In genomic region chr19:52171321-52172169, GRCh38 we compare ENCODE assay signal across 8 cellular contexts. TPM values are rescaled to one million over a fixed set of nuclear protein-coding genes. Genes with fewer than 3 reads are reported as not detected.
DNase-seq lines count a peak whose midpoint lies in the region; ATAC-seq, FAIRE-seq and TF ChIP-seq lines count a peak whose summit lies in the region.

ZNF836 (minus strand) TSS chr19:52171621; CDS start chr19:52168072, 3,549 bp downstream.

- CTCF ChIA-PET in activated CD4-positive, alpha-beta T cell treated with anti-CD3 and anti-CD28 coated beads, Interleukin-2, amount 10 ng/mL, durations not matched to agents 7 days and 5 days (lab: Charles Lee) = interaction anchor here (0.9 to 1.6 kb wide), 2 partner anchors 10 to 18 kb away, joined by 3 to 4 read pairs; partner anchors contain the start of gene PPP2R1A
- CTCF ChIA-PET in HepG2 (lab: Yijun Ruan, JAX; ENCODE audit: low intra/inter-chr PET ratio, low total read pairs) = no interaction called here

- WGBS in HepG2 (ENCODE audit: low lambda C conversion rate) = 9% methylated on average over 33 of the region's 37 CpGs

- peak within 1 kb of the TSS; percentile 97 for H2AFZ ChIP-seq in HepG2 (ENCODE audit: low read length)

- ATAC-seq in HG03139 (IDR thresholded peaks at IDR 0.05; ENCODE audit: unreplicated experiment) (peak; percentile 73), HepG2 (peak; percentile 93), GM19351 (IDR thresholded peaks at IDR 0.05; ENCODE audit: unreplicated experiment) (no peak)

- no peak for TF ChIP-seq RAD21 in HepG2 (CRISPR knock-in tag; IDR thresholded peaks at IDR 0.05)

- no peaks in the 10 kb centered on the region for H3K27me3 Mint-ChIP-seq in activated CD4-positive, alpha-beta T cell treated with anti-CD3 and anti-CD28 coated beads, Interleukin-2, amount 10 ng/mL, durations not matched to agents 7 days and 5 days
- H3K27me3 Mint-ChIP-seq in dendritic cell treated with granulocyte-macrophage colony-stimulating factor and Interleukin-4, amounts not matched to agents 40 ng/mL and 50 ng/mL, for 4 days = peaks cover 5% of the 10 kb centered on the region

- H3K4me2 ChIP-seq in HepG2 (ENCODE audit: low read depth, low read length) = peak within 1 kb of the TSS; percentile 77

- TF ChIP-seq CTCF in GM12875 (IDR thresholded peaks at IDR 0.05; ENCODE audit: borderline replicate concordance, insufficient read depth, low read depth, low read length) = no peak
- no peak for TF ChIP-seq CTCF in HepG2 (CRISPR knock-in tag; IDR thresholded peaks at IDR 0.05)

- H3K79me2 ChIP-seq in HepG2 (ENCODE audit: insufficient read depth, low read length) = no peaks in the 10 kb centered on the region

- peaks cover 32% of the 10 kb centered on the region for H3K9me3 Mint-ChIP-seq in activated CD4-positive, alpha-beta T cell treated with anti-CD3 and anti-CD28 coated beads, Interleukin-2, amount 10 ng/mL, durations not matched to agents 7 days and 5 days
- H3K9me3 Mint-ChIP-seq in dendritic cell treated with granulocyte-macrophage colony-stimulating factor and Interleukin-4, amounts not matched to agents 40 ng/mL and 50 ng/mL, for 4 days = peaks cover 8% of the 10 kb centered on the region

- H3K9ac ChIP-seq in HepG2 (ENCODE audit: insufficient read depth, low read depth, low read length) = peak within 1 kb of the TSS; percentile 71

- peak within 1 kb of the TSS; percentile 93 for H3K27ac Mint-ChIP-seq in activated CD4-positive, alpha-beta T cell treated with anti-CD3 and anti-CD28 coated beads, Interleukin-2, amount 10 ng/mL, durations not matched to agents 7 days and 5 days
- H3K27ac Mint-ChIP-seq in dendritic cell treated with granulocyte-macrophage colony-stimulating factor and Interleukin-4, amounts not matched to agents 40 ng/mL and 50 ng/mL, for 4 days = peak within 1 kb of the TSS; percentile 94

- POLR2A ChIA-PET in activated CD4-positive, alpha-beta T cell treated with anti-CD3 and anti-CD28 coated beads, Interleukin-2, amount 10 ng/mL, durations not matched to agents 7 days and 5 days (lab: Charles Lee) = interaction anchor here (0.6 to 1.0 kb wide), 2 partner anchors 18 to 69 kb away, joined by 3 read pairs; partner anchors contain the start of gene PPP2R1A
- POLR2A ChIA-PET in HepG2 (lab: Yijun Ruan, JAX) = interaction anchor here (1.9 to 3.1 kb wide), 3 partner anchors 18 to 32 kb away, joined by 4 to 26 read pairs (median 8); partner anchors contain the start of genes PPP2R1A and ZNF616

- DNase-seq in NCI-H69 (lab: John Stamatoyannopoulos, UW) = peak; percentile 90
- DNase-seq in activated CD4-positive, alpha-beta T cell treated with anti-CD3 and anti-CD28 coated beads, Interleukin-2, amount 10 ng/mL, durations not matched to agents 7 days and 5 days = peak; percentile 95
- DNase-seq in HepG2 (ENCODE audit: low spot score) = peak; percentile 56
- peak; percentile 88 for DNase-seq in stimulated activated CD4-positive, alpha-beta T cell treated with anti-CD3 and anti-CD28 coated beads, Interleukin-2, amount 100 ng/mL, for 4 hours (ENCODE audit: low read depth)

- H3K4me3 Mint-ChIP-seq in activated CD4-positive, alpha-beta T cell treated with anti-CD3 and anti-CD28 coated beads, Interleukin-2, amount 10 ng/mL, durations not matched to agents 7 days and 5 days = peak within 1 kb of the TSS; percentile 83
- H3K4me3 Mint-ChIP-seq in dendritic cell treated with granulocyte-macrophage colony-stimulating factor and Interleukin-4, amounts not matched to agents 40 ng/mL and 50 ng/mL, for 4 days = peak within 1 kb of the TSS; percentile 87

- TF ChIP-seq POLR2A in HepG2 (IDR thresholded peaks at IDR 0.05; ENCODE audit: insufficient read depth in 1 of 2, low read depth in 2 of 2, low read length in 2 of 2) = peak; percentile 30 to 34; a peak in 3 of 4 replicates

- no peaks in the 10 kb centered on the region for H4K20me1 ChIP-seq in HepG2 (ENCODE audit: insufficient read depth, low read length)

- TF ChIP-seq EP300 in HepG2 (IDR thresholded peaks at IDR 0.05; ENCODE audit: low read depth in 2 of 2, low read length in 2 of 2) (no peak), HepG2 (CRISPR knock-in tag; IDR thresholded peaks at IDR 0.05; ENCODE audit: borderline replicate concordance) (no peak)

- peak; percentile 59 for FAIRE-seq in HepG2 (lab: Jason Lieb, UNC)

- peaks cover 29% of the 10 kb centered on the region for H3K4me1 Mint-ChIP-seq in activated CD4-positive, alpha-beta T cell treated with anti-CD3 and anti-CD28 coated beads, Interleukin-2, amount 10 ng/mL, durations not matched to agents 7 days and 5 days
- peaks cover 15% of the 10 kb centered on the region for H3K4me1 Mint-ChIP-seq in dendritic cell treated with granulocyte-macrophage colony-stimulating factor and Interleukin-4, amounts not matched to agents 40 ng/mL and 50 ng/mL, for 4 days (ENCODE audit: low read depth)

- H3K36me3 ChIP-seq in HepG2 (replicated peaks in 1 of 2; ENCODE audit: control insufficient read depth in 1 of 2, insufficient read depth in 2 of 2, low read length in 2 of 2) = peaks cover 0 to 6% of the 10 kb centered on the region in 2 experiments; a peak in 2 of 5 replicates

- peak within 1 kb of the TSS; percentile 52 for H3K27ac ChIP-seq in HepG2 (ENCODE audit: extremely low read length, insufficient read depth, low read length)

- H3K36me3 Mint-ChIP-seq in activated CD4-positive, alpha-beta T cell treated with anti-CD3 and anti-CD28 coated beads, Interleukin-2, amount 10 ng/mL, durations not matched to agents 7 days and 5 days (ENCODE audit: low read depth) = peaks cover 51% of the 10 kb centered on the region
- H3K36me3 Mint-ChIP-seq in dendritic cell treated with granulocyte-macrophage colony-stimulating factor and Interleukin-4, amounts not matched to agents 40 ng/mL and 50 ng/mL, for 4 days (ENCODE audit: low read depth) = peaks cover 43% of the 10 kb centered on the region

- H3K27me3 ChIP-seq in HepG2 (ENCODE audit: control insufficient read depth in 1 of 2, insufficient read depth in 2 of 2, low read length in 2 of 2) = no peaks in the 10 kb centered on the region; a peak in 1 of 5 replicates

- H3K9me3 ChIP-seq in HepG2 (ENCODE audit: low read length) = no peaks in the 10 kb centered on the region

- TSS peak; percentile 86 for BruUV-seq in HepG2 (replicated peaks; lab: Mats Ljungman, UMichigan)

- intact Hi-C loops in dendritic cell treated with granulocyte-macrophage colony-stimulating factor and Interleukin-4, amounts not matched to agents 40 ng/mL and 50 ng/mL, for 4 days (cut with micrococcal nuclease) = no loop called here
- intact Hi-C loops in HepG2 (cut with micrococcal nuclease; ENCODE audit: unreplicated experiment) = loop anchor here (1.0 kb wide), 1 partner anchor 18 kb away; no protein-coding TSS in a partner anchor

- H3K4me1 ChIP-seq in HepG2 (ENCODE audit: insufficient read depth, low read length) = peaks cover 20% of the 10 kb centered on the region

- in situ Hi-C loops in HepG2 (cut with HindIII; ENCODE audit: extremely low pct_ligation_motif_present, low pct_unique_long_range_greater_than_20kb) = no loop called here

- H3K4me3 ChIP-seq in GM12875 (ENCODE audit: low read depth, low read length) (peak within 1 kb of the TSS; percentile 89), HepG2 (replicated peaks in 1 of 3; ENCODE audit: insufficient read depth in 1 of 3, low read depth in 2 of 3, low read length in 3 of 3) (peak within 1 kb of the TSS; percentile 61 to 88 (median 83))

TF ChIP-seq in HepG2, 621 proteins besides CTCF, POLR2A, EP300 and RAD21 (continues in another document):
- TF ChIP-seq ZFP36L1 (CRISPR knock-in tag; IDR thresholded peaks at IDR 0.05) (no peak), ZBTB37 (CRISPR knock-in tag; IDR thresholded peaks at IDR 0.05) (no peak), GABPB1 (CRISPR knock-in tag; IDR thresholded peaks at IDR 0.05) (peak; percentile 78), NR2F6 (IDR thresholded peaks at IDR 0.05) (no peak), NR2F6 (CRISPR knock-in tag; IDR thresholded peaks at IDR 0.05) (no peak)

RNA-seq across cellular contexts. Expression of gene ZNF836, which starts in this region (rescaled TPM):
- total RNA-seq in activated CD4-positive, alpha-beta T cell treated with anti-CD3 and anti-CD28 coated beads, Interleukin-2, amount 10 ng/mL, durations not matched to agents 7 days and 5 days = 10 to 100 TPM; 21.7 to 23.5 TPM
- total RNA-seq in HepG2 (2016; rRNA removed; fragmentation: Illumina TruSeq; extraction: Trizol) = 5.3 and 5.8 TPM in 2 replicates
- 0.40 and 0.44 TPM in 2 replicates for total RNA-seq in HepG2 (2016; cell fraction: cytosol; rRNA removed; fragmentation: Illumina TruSeq; extraction: Trizol; ENCODE audit: low read depth)
- 6.1 and 6.2 TPM in 2 replicates for total RNA-seq in HepG2 (2016; cell fraction: insoluble cytoplasmic fraction; rRNA removed; fragmentation: Illumina TruSeq; extraction: Trizol)
- 2.5 and 5.1 TPM in 2 replicates for total RNA-seq in HepG2 (2016; cell fraction: membrane; rRNA removed; fragmentation: Illumina TruSeq; extraction: Trizol)
- 3.3 and 6.3 TPM in 2 replicates for total RNA-seq in HepG2 (2016; cell fraction: nucleus; rRNA removed; fragmentation: Illumina TruSeq; extraction: Trizol)
- 1.6 and 1.7 TPM in 2 replicates for polyA plus RNA-seq in HepG2 (2011; rRNA removed)
- polyA plus RNA-seq in HepG2 (2011; cell fraction: cytosol; rRNA removed) = 1.2 and 1.4 TPM in 2 replicates
- 4.9 and 5.3 TPM in 2 replicates for polyA plus RNA-seq in HepG2 (2011; cell fraction: nucleus; rRNA removed)
- 5.1 and 5.7 TPM in 2 replicates for polyA plus RNA-seq in HepG2 (2012)
- 1.4 TPM in 2 replicates for polyA plus RNA-seq in HepG2 (2016; cell fraction: cytosol; fragmentation: Illumina TruSeq; extraction: Trizol; ENCODE audit: low read depth)
- polyA plus RNA-seq in HepG2 (2016; cell fraction: insoluble cytoplasmic fraction; fragmentation: Illumina TruSeq; extraction: Trizol; ENCODE audit: low read depth) = 4.1 and 4.7 TPM in 2 replicates
- polyA plus RNA-seq in HepG2 (2016; cell fraction: membrane; fragmentation: Illumina TruSeq; extraction: Trizol; ENCODE audit: low read depth) = 1.8 and 1.9 TPM in 2 replicates
- 7.2 and 10.4 TPM in 2 replicates for polyA plus RNA-seq in HepG2 (2016; cell fraction: nucleus; fragmentation: Illumina TruSeq; extraction: Trizol; ENCODE audit: insufficient read depth, low read depth)
- polyA minus RNA-seq in HepG2 (2011; rRNA and poly(A)+ RNA removed; ENCODE audit: low replicate concordance) = 2.0 and 3.9 TPM in 2 replicates
- 3.2 and 4.6 TPM in 2 replicates for polyA minus RNA-seq in HepG2 (2011; cell fraction: cytosol; rRNA and poly(A)+ RNA removed)
- polyA minus RNA-seq in HepG2 (2011; cell fraction: nucleus; rRNA and poly(A)+ RNA removed) = 7.6 and 10.2 TPM in 2 replicates
